Comparison of ENCODE assay signal across 36 cellular contexts in the genomic region with DNA sequence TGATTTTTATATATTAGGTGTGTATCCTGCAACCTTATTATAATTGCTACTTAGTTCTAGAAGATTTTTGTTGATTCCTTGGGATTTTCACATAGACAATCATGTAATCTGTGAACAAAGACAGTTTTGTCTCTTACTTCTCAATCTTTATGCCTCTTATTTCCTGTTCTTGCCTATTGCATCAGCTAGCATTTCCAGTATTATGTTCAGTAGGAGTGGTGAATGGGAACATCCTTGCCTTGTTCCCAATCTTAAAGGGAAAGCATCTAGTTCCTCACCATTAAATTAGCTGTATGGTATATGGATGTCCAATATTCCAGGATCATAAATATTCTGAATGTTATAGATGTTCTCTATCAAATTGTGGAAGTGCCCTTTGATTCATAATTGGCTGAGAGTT. TPM values are rescaled to one million over a fixed set of nuclear protein-coding genes. Genes with fewer than 3 reads are reported as not detected.
"Had no signal": no experiment of that assay in that cellular context is flagged by ENCODE, and none has a peak within 500 bp of the region (broad histone marks: within the 10 kb centered on the region; RNA-seq: fewer than 3 reads in every experiment).

No MANE protein-coding gene starts in this region.

- H3K4me3 ChIP-seq: left lung, lower lobe of right lung, neural progenitor cell, psoas muscle, right atrium auricular region, right lobe of liver, smooth muscle cell, stomach, testis, thyroid gland, transverse colon, upper lobe of left lung, vagina had no signal

- H3K4me2 ChIP-seq: neural progenitor cell, smooth muscle cell had no signal

- H2AFZ ChIP-seq: neural progenitor cell, parathyroid adenoma had no signal

- ATAC-seq: left colon; left lung; lower lobe of right lung; natural killer cell; psoas muscle; right lobe of liver; stimulated activated naive B cell treated with anti-CD40 and anti-IgM and Interleukin-4, amounts not matched to agents 10 μg/mL and 1 μg/mL and 100 μg/mL, for 72 hours; stimulated activated naive CD8-positive, alpha-beta T cell treated with anti-CD3 and anti-CD28 coated beads, Interleukin-15, Interleukin-2, amounts not matched to agents 100 U/mL and 50 U/mL, for 24 hours had no signal

- H3K9me3 ChIP-seq: left lung, lower lobe of right lung, neutrophil, psoas muscle, right lobe of liver, testis, thyroid gland, transverse colon, upper lobe of left lung, vagina had no signal

- H3K4me1 ChIP-seq: left lung, lower lobe of right lung, neural progenitor cell, psoas muscle, right atrium auricular region, right lobe of liver, stomach, testis, thyroid gland, transverse colon, upper lobe of left lung, vagina had no signal

- H3K36me3 ChIP-seq: left lung, lower lobe of right lung, neural progenitor cell, neutrophil, right atrium auricular region, right lobe of liver, stomach, thyroid gland, transverse colon, upper lobe of left lung, vagina had no signal

- H3K79me2 ChIP-seq: parathyroid adenoma had no signal

- DNase-seq: hypothalamus; immature natural killer cell; kidney; left colon; left lung; lower lobe of right lung; mesendoderm; naive B cell; natural killer cell; nephron progenitor cell; occipital lobe; psoas muscle; right lobe of liver; stimulated activated CD4-positive, alpha-beta T cell treated with anti-CD3 and anti-CD28 coated beads, Interleukin-1b, Interleukin-23, amount 100 ng/mL, for 48 hours; stimulated activated CD4-positive, alpha-beta T cell treated with anti-CD3 and anti-CD28 coated beads, Interleukin-2, amount 100 ng/mL, for 48 hours; stimulated activated CD4-positive, alpha-beta T cell treated with anti-CD3 and anti-CD28 coated beads, Interleukin-4, amount 100 ng/mL, for 4 hours; stimulated activated naive B cell treated with anti-CD40 and anti-IgM and Interleukin-4, amounts not matched to agents 10 μg/mL and 1 μg/mL and 100 μg/mL, for 72 hours; stimulated activated naive CD8-positive, alpha-beta T cell treated with anti-CD3 and anti-CD28 coated beads, Interleukin-15, Interleukin-2, amounts not matched to agents 100 U/mL and 50 U/mL, for 24 hours; stomach; testis; thyroid gland; transverse colon; upper lobe of left lung had no signal

- H3K27ac ChIP-seq: left lung, lower lobe of right lung, neural progenitor cell, neutrophil, parathyroid adenoma, psoas muscle, right atrium auricular region, right lobe of liver, stomach, testis, thyroid gland, transverse colon, upper lobe of left lung, vagina had no signal

- H3K27me3 ChIP-seq: neural progenitor cell, neutrophil, right atrium auricular region, right lobe of liver, stomach, testis, transverse colon, upper lobe of left lung, vagina had no signal

- H3K9ac ChIP-seq: neural progenitor cell, parathyroid adenoma had no signal

RNA-seq across cellular contexts. Expression of gene AWAT2, which starts 41.8 kb away (rescaled TPM):
- total RNA-seq: kidney, left colon, left lung, liver, mesothelial cell of epicardium, mononuclear cell, natural killer cell, occipital lobe, osteocyte, posterior vena cava, psoas muscle, right atrium auricular region, right lobe of liver, skeletal muscle tissue, smooth muscle cell, stomach, thyroid gland, transverse colon, urinary bladder, vagina had no signal
- polyA plus RNA-seq: immature natural killer cell, liver, psoas muscle, smooth muscle cell, stomach, urinary bladder had no signal

RNA-seq across cellular contexts. Expression of gene OTUD6A, which starts 54.3 kb away (rescaled TPM):
- total RNA-seq: kidney, left colon, left lung, liver, lower lobe of right lung, mesothelial cell of epicardium, mononuclear cell, natural killer cell, occipital lobe, osteocyte, posterior vena cava, psoas muscle, right atrium auricular region, right lobe of liver, skeletal muscle tissue, smooth muscle cell, stomach, thyroid gland, transverse colon, upper lobe of left lung, urinary bladder, vagina had no signal
- polyA plus RNA-seq: immature natural killer cell, liver, psoas muscle, smooth muscle cell, stomach, urinary bladder had no signal
